ENCODE assay signal across 8 cellular contexts in genomic region chr19:47608908-47609879, GRCh38. TPM values are rescaled to one million over a fixed set of nuclear protein-coding genes. Genes with fewer than 3 reads are reported as not detected.
DNase-seq lines count a peak whose midpoint lies in the region; ATAC-seq and TF ChIP-seq lines count a peak whose summit lies in the region.

TSS of gene BICRA (plus strand) at chr19:47609134. CDS start at chr19:47673575, 64,441 bp downstream.

- peak within 1 kb of the TSS; percentile 94 for H3K4me2 ChIP-seq in GM23338

- CTCF ChIA-PET in activated naive CD4-positive, alpha-beta T cell treated with anti-CD3 and anti-CD28 coated beads, Interleukin-2, amount 10 ng/mL, durations not matched to agents 7 days and 5 days (lab: Charles Lee): no interaction called here

- H3K4me3 ChIP-seq in GM23338: peak within 1 kb of the TSS; percentile 99
- H3K4me3 ChIP-seq in neutrophil (ENCODE audit: low read depth in 1 of 2, low read length in 1 of 2): peak within 1 kb of the TSS; percentile 94 to 96

- peaks cover 11% of the 10 kb centered on the region; the same call in 2 of the 3 replicates for H3K36me3 Mint-ChIP-seq in GM23338 (ENCODE audit: low read depth)
- peaks cover 22% of the 10 kb centered on the region for H3K36me3 Mint-ChIP-seq in activated naive CD4-positive, alpha-beta T cell treated with anti-CD3 and anti-CD28 coated beads, Interleukin-2, amount 10 ng/mL, durations not matched to agents 7 days and 5 days

- H3K27ac Mint-ChIP-seq in GM23338: peak within 1 kb of the TSS; percentile 97
- peak within 1 kb of the TSS; percentile 96 for H3K27ac Mint-ChIP-seq in activated naive CD4-positive, alpha-beta T cell treated with anti-CD3 and anti-CD28 coated beads, Interleukin-2, amount 10 ng/mL, durations not matched to agents 7 days and 5 days

- no peak within 1 kb of the TSS for H2AFZ ChIP-seq in GM23338

- peak within 1 kb of the TSS; percentile 97 for H3K27ac ChIP-seq in GM23338 (ENCODE audit: low read depth)
- peak within 1 kb of the TSS; percentile 89 for H3K27ac ChIP-seq in neutrophil
- H3K27ac ChIP-seq in substantia nigra (ENCODE audit: low read depth, low read length, poor library complexity, severe bottlenecking): peak within 1 kb of the TSS; percentile 93

- H3K27me3 ChIP-seq in GM23338 (ENCODE audit: insufficient read depth) (no peaks in the 10 kb centered on the region), neutrophil (peaks cover 17% of the 10 kb centered on the region)

- no peaks in the 10 kb centered on the region for H3K9me3 ChIP-seq in neutrophil

- H3K79me2 ChIP-seq in GM23338 (replicated peaks; ENCODE audit: insufficient read depth): peaks cover 60% of the 10 kb centered on the region

- H3K27me3 Mint-ChIP-seq in GM23338 (ENCODE audit: insufficient read depth, low read depth, poor library complexity): peaks cover 15% of the 10 kb centered on the region
- H3K27me3 Mint-ChIP-seq in activated naive CD4-positive, alpha-beta T cell treated with anti-CD3 and anti-CD28 coated beads, Interleukin-2, amount 10 ng/mL, durations not matched to agents 7 days and 5 days: peaks cover 6% of the 10 kb centered on the region

- H3K4me1 ChIP-seq in GM23338 (ENCODE audit: insufficient read depth) (peaks cover 36% of the 10 kb centered on the region), neutrophil (ENCODE audit: control insufficient read depth in 1 of 2, insufficient read depth in 1 of 2, low read depth in 1 of 2, low read length in 1 of 2) (peaks cover 32 to 35% of the 10 kb centered on the region in 2 experiments)

- H3K9me2 ChIP-seq in GM23338 (ENCODE audit: insufficient read depth): peaks cover 2% of the 10 kb centered on the region; the same call in 1 of the 2 replicates

- no peak for TF ChIP-seq CTCF in GM23338 (conservative IDR thresholded peaks at IDR 0.05; ENCODE audit: low read depth in 2 of 2)
- TF ChIP-seq CTCF in neutrophil (IDR thresholded peaks at IDR 0.05): no peak

- H3K4me1 Mint-ChIP-seq in GM23338: peaks cover 36% of the 10 kb centered on the region
- H3K4me1 Mint-ChIP-seq in activated naive CD4-positive, alpha-beta T cell treated with anti-CD3 and anti-CD28 coated beads, Interleukin-2, amount 10 ng/mL, durations not matched to agents 7 days and 5 days: peaks cover 31% of the 10 kb centered on the region

- no peaks in the 10 kb centered on the region; the same call in 1 of the 2 replicates for H3K36me3 ChIP-seq in GM23338 (ENCODE audit: insufficient read depth)
- H3K36me3 ChIP-seq in neutrophil: no peaks in the 10 kb centered on the region

- peak; percentile 15 for ATAC-seq in GM23338

- H3F3A ChIP-seq in GM23338 (replicated peaks; ENCODE audit: low read depth): peaks cover 21% of the 10 kb centered on the region

- DNase-seq in ELF-1 (ENCODE audit: low read depth, low spot score) (peak; percentile 68), GM23338 (ENCODE audit: low spot score) (peak; percentile 92), LoVo (ENCODE audit: low spot score) (peak; percentile 80), SK-N-DZ (ENCODE audit: low spot score) (peak; percentile 64), germinal center (ENCODE audit: low spot score) (peak; percentile 80), substantia nigra (lab: John Stamatoyannopoulos, UW) (peak in 44 of 49 donors; percentile 29 to 85 (median 63))
- DNase-seq in activated naive CD4-positive, alpha-beta T cell treated with anti-CD3 and anti-CD28 coated beads, Interleukin-2, amount 10 ng/mL, durations not matched to agents 7 days and 5 days: peak; percentile 86

- no peaks in the 10 kb centered on the region; the same call in 2 of the 3 replicates for H3K9me3 Mint-ChIP-seq in GM23338
- no peaks in the 10 kb centered on the region for H3K9me3 Mint-ChIP-seq in activated naive CD4-positive, alpha-beta T cell treated with anti-CD3 and anti-CD28 coated beads, Interleukin-2, amount 10 ng/mL, durations not matched to agents 7 days and 5 days

- H4K20me1 ChIP-seq in GM23338 (replicated peaks; ENCODE audit: insufficient read depth): peaks cover 7% of the 10 kb centered on the region

- peak within 1 kb of the TSS; percentile 93 for H3K4me3 Mint-ChIP-seq in GM23338
- peak within 1 kb of the TSS; percentile 90 for H3K4me3 Mint-ChIP-seq in activated naive CD4-positive, alpha-beta T cell treated with anti-CD3 and anti-CD28 coated beads, Interleukin-2, amount 10 ng/mL, durations not matched to agents 7 days and 5 days

TF ChIP-seq in GM23338, 12 proteins besides CTCF, POLR2A, EP300 and RAD21 (continues in another document):
- TF ChIP-seq NANOG (IDR thresholded peaks at IDR 0.05; ENCODE audit: borderline replicate concordance) (no peak), ETS1 (IDR thresholded peaks at IDR 0.05) (no peak), JUNB (IDR thresholded peaks at IDR 0.05; ENCODE audit: unreplicated experiment) (no peak), ZNF462 (CRISPR knock-in tag; IDR thresholded peaks at IDR 0.05) (no peak), POLR2AphosphoS5 (IDR thresholded peaks at IDR 0.05; ENCODE audit: low read depth) (no peak), STAT1 (IDR thresholded peaks at IDR 0.05; ENCODE audit: unreplicated experiment) (no peak), ZNF331 (CRISPR knock-in tag; IDR thresholded peaks at IDR 0.05; ENCODE audit: low read depth) (no peak), CREB1 (CRISPR knock-in tag; IDR thresholded peaks at IDR 0.05; ENCODE audit: low read depth) (no peak), EZH2phosphoT487 (IDR thresholded peaks at IDR 0.05; ENCODE audit: unreplicated experiment) (no peak)

RNA-seq across cellular contexts. Expression of gene BICRA, which starts in this region (rescaled TPM):
- total RNA-seq in GM23338 (2014; rRNA removed; shearing (Covaris generic)): 37.7 and 40.1 TPM in 2 replicates
- polyA plus RNA-seq in GM23338 (2016; fragmentation: Nextera tagmentation; extraction: Ambion mirVana): 7.0 and 8.2 TPM in 2 replicates
- 0.51 and 0.93 TPM in 2 replicates for polyA plus RNA-seq in SK-N-DZ (2014; cell fraction: cytosol; rRNA removed)
- 0.38 and 8.2 TPM in 2 replicates for polyA plus RNA-seq in SK-N-DZ (2014; cell fraction: nucleus; rRNA removed)

Comparison
In these comparisons a context has a peak if more than half of its experiments do, and no peak if none do; other contexts are left out.
1. Peak in every context shown above with its lines: DNase-seq, ATAC-seq, H3K4me3 ChIP-seq and H3K27ac ChIP-seq.